In genomic region chr3:27728195-27729087, GRCh38 we compare ENCODE assay signal across 8 cellular contexts. TPM values are rescaled to one million over a fixed set of nuclear protein-coding genes. Genes with fewer than 3 reads are reported as not detected.
DNase-seq lines count a peak whose midpoint lies in the region; ATAC-seq, FAIRE-seq and TF ChIP-seq lines count a peak whose summit lies in the region.

No MANE protein-coding gene starts in this region.

- H3K9me3 ChIP-seq in HepG2 (ENCODE audit: low read length), result no peaks in the 10 kb centered on the region

- no peak for TF ChIP-seq POLR2A in HepG2 (IDR thresholded peaks at IDR 0.05; ENCODE audit: insufficient read depth in 1 of 2, low read depth in 2 of 2, low read length in 2 of 2)

- no peaks in the 10 kb centered on the region for H3K79me2 ChIP-seq in HepG2 (ENCODE audit: insufficient read depth, low read length)

- DNase-seq in EL (peak; percentile 31), H7 (peak; percentile 76), HepG2 (ENCODE audit: low spot score) (peak; percentile 29), urothelium cell line (ENCODE audit: low spot score) (no peak), anterior cingulate cortex (lab: John Stamatoyannopoulos, UW) (no peak)

- TF ChIP-seq EP300 in HepG2 (IDR thresholded peaks at IDR 0.05; ENCODE audit: low read depth in 2 of 2, low read length in 2 of 2) (no peak), HepG2 (CRISPR knock-in tag; IDR thresholded peaks at IDR 0.05; ENCODE audit: borderline replicate concordance) (no peak)

- H4K20me1 ChIP-seq in HepG2 (ENCODE audit: insufficient read depth, low read length), result no peaks in the 10 kb centered on the region

- in situ Hi-C loops in HepG2 (cut with HindIII; ENCODE audit: extremely low pct_ligation_motif_present, low pct_unique_long_range_greater_than_20kb), result no loop called here

- FAIRE-seq in HepG2 (lab: Jason Lieb, UNC) (no peak), urothelium cell line (lab: Jason Lieb, UNC) (no peak)

- H3K36me3 Mint-ChIP-seq in activated T-helper 17 cell treated with anti-CD3 and anti-CD28 coated beads, Interleukin-2, amount 50 U/mL, for 72 hours (ENCODE audit: low read depth), result peaks cover 16% of the 10 kb centered on the region

- whole genome bisulfite sequencing in HepG2 (ENCODE audit: low lambda C conversion rate), result 5% methylated on average over 23 of the region's 35 CpGs

- peaks cover 43% of the 10 kb centered on the region for H3K4me1 ChIP-seq in HepG2 (ENCODE audit: insufficient read depth, low read length)

- no TSS peak for BruUV-seq in HepG2 (replicated peaks; lab: Mats Ljungman, UMichigan)

- peak overlapping the region; percentile 68 for H3K4me2 ChIP-seq in HepG2 (ENCODE audit: low read depth, low read length)

- no peak overlapping the region for H3K9ac ChIP-seq in HepG2 (ENCODE audit: insufficient read depth, low read depth, low read length)

- H3K27ac ChIP-seq in HepG2 (ENCODE audit: extremely low read length, insufficient read depth, low read length), result no peak overlapping the region

- CTCF ChIA-PET in HepG2 (lab: Yijun Ruan, JAX; ENCODE audit: low intra/inter-chr PET ratio, low total read pairs), result no interaction called here

- no peak overlapping the region for H2AFZ ChIP-seq in HepG2 (ENCODE audit: low read length)

- H3K4me3 ChIP-seq in H7 (ENCODE audit: insufficient read depth, low read depth, low read length) (peak overlapping the region; percentile 16), HepG2 (replicated peaks in 1 of 3; ENCODE audit: insufficient read depth in 1 of 3, low read depth in 2 of 3, low read length in 3 of 3) (peak overlapping the region in 2 of 3 experiments; percentile 14 to 49; a peak in 3 of 6 replicates)

- peaks cover 82% of the 10 kb centered on the region for H3K27me3 Mint-ChIP-seq in activated T-helper 17 cell treated with anti-CD3 and anti-CD28 coated beads, Interleukin-2, amount 50 U/mL, for 72 hours

- ATAC-seq in activated T-helper 17 cell treated with anti-CD3 and anti-CD28 coated beads, Interleukin-2, amount 50 U/mL, for 72 hours (replicated peaks), result peak; percentile 49
- peak; percentile 96 for ATAC-seq in HepG2
- ATAC-seq in HG03565 (IDR thresholded peaks at IDR 0.05; ENCODE audit: unreplicated experiment), result no peak
- no peak for ATAC-seq in HG03159 (IDR thresholded peaks at IDR 0.05; ENCODE audit: unreplicated experiment)

- no peak; the same call in 1 of the 2 replicates for TF ChIP-seq CTCF in HepG2 (CRISPR knock-in tag; IDR thresholded peaks at IDR 0.05)

- H3K4me1 Mint-ChIP-seq in activated T-helper 17 cell treated with anti-CD3 and anti-CD28 coated beads, Interleukin-2, amount 50 U/mL, for 72 hours, result peaks cover 31% of the 10 kb centered on the region

- POLR2A ChIA-PET in HepG2 (lab: Yijun Ruan, JAX), result no interaction called here

- no peaks in the 10 kb centered on the region for H3K36me3 ChIP-seq in H7 (replicated peaks; ENCODE audit: control insufficient read depth, insufficient read depth, low read length)
- no peaks in the 10 kb centered on the region for H3K36me3 ChIP-seq in HepG2 (replicated peaks in 1 of 2; ENCODE audit: control insufficient read depth in 1 of 2, insufficient read depth in 2 of 2, low read length in 2 of 2)

- intact Hi-C loops in HepG2 (cut with micrococcal nuclease; ENCODE audit: unreplicated experiment), result no loop called here

- H3K27me3 ChIP-seq in H7 (ENCODE audit: control insufficient read depth, insufficient read depth, low read length) (peaks cover 96% of the 10 kb centered on the region), HepG2 (ENCODE audit: control insufficient read depth in 1 of 2, insufficient read depth in 2 of 2, low read length in 2 of 2) (peaks cover 15 to 71% of the 10 kb centered on the region in 2 experiments)

- H3K4me3 Mint-ChIP-seq in activated T-helper 17 cell treated with anti-CD3 and anti-CD28 coated beads, Interleukin-2, amount 50 U/mL, for 72 hours, result peak overlapping the region; percentile 60

- H3K27ac Mint-ChIP-seq in activated T-helper 17 cell treated with anti-CD3 and anti-CD28 coated beads, Interleukin-2, amount 50 U/mL, for 72 hours, result no peak overlapping the region

- no peaks in the 10 kb centered on the region for H3K9me3 Mint-ChIP-seq in activated T-helper 17 cell treated with anti-CD3 and anti-CD28 coated beads, Interleukin-2, amount 50 U/mL, for 72 hours

- no peak for TF ChIP-seq RAD21 in HepG2 (CRISPR knock-in tag; IDR thresholded peaks at IDR 0.05)

TF ChIP-seq in HepG2, 621 proteins besides CTCF, POLR2A, EP300 and RAD21 (continues in another document):
- TF ChIP-seq ZMYM4 (CRISPR knock-in tag; IDR thresholded peaks at IDR 0.05) (peak; percentile 15; the same call in 1 of the 2 replicates), SOX13 (IDR thresholded peaks at IDR 0.05) (no peak), SOX13 (CRISPR knock-in tag; conservative IDR thresholded peaks at IDR 0.05 in 1 of 2, IDR thresholded peaks at IDR 0.05 in 1 of 2) (no peak), ATM (IDR thresholded peaks at IDR 0.05; ENCODE audit: borderline replicate concordance) (no peak), ZNF569 (CRISPR knock-in tag; IDR thresholded peaks at IDR 0.05; ENCODE audit: borderline replicate concordance) (no peak), ZNF777 (CRISPR knock-in tag; IDR thresholded peaks at IDR 0.05) (peak; percentile 42; the same call in 1 of the 2 replicates), ZSCAN22 (CRISPR knock-in tag; IDR thresholded peaks at IDR 0.05) (peak; percentile 95), SETDB1 (CRISPR knock-in tag; IDR thresholded peaks at IDR 0.05; ENCODE audit: borderline replicate concordance) (no peak), SRSF9 (IDR thresholded peaks at IDR 0.05; ENCODE audit: borderline replicate concordance, insufficient read depth, low read depth, low read length, poor library complexity, severe bottlenecking) (no peak), ZNF639 (CRISPR knock-in tag; conservative IDR thresholded peaks at IDR 0.05) (no peak), REPIN1 (CRISPR knock-in tag; IDR thresholded peaks at IDR 0.05; ENCODE audit: borderline replicate concordance, low read depth) (no peak)
- TF ChIP-seq, protein P1, sequence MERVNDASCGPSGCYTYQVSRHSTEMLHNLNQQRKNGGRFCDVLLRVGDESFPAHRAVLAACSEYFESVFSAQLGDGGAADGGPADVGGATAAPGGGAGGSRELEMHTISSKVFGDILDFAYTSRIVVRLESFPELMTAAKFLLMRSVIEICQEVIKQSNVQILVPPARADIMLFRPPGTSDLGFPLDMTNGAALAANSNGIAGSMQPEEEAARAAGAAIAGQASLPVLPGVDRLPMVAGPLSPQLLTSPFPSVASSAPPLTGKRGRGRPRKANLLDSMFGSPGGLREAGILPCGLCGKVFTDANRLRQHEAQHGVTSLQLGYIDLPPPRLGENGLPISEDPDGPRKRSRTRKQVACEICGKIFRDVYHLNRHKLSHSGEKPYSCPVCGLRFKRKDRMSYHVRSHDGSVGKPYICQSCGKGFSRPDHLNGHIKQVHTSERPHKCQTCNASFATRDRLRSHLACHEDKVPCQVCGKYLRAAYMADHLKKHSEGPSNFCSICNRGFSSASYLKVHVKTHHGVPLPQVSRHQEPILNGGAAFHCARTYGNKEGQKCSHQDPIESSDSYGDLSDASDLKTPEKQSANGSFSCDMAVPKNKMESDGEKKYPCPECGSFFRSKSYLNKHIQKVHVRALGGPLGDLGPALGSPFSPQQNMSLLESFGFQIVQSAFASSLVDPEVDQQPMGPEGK (CRISPR knock-in tag; IDR thresholded peaks at IDR 0.05), result 0 out of 2 replicates have a peak, but pooled peaks have one; percentile 25

RNA-seq across cellular contexts. Expression of gene EOMES, which starts 6.3 kb away (rescaled TPM):
- 24.0 and 54.9 TPM in 2 replicates for total RNA-seq in H7 (2014; rRNA removed; shearing (Covaris generic))
- total RNA-seq in activated T-helper 17 cell treated with anti-CD3 and anti-CD28 coated beads, Interleukin-2, amount 50 U/mL, for 72 hours, result under 1 TPM; 0.11 to 0.32 TPM
- 0.11 and 0.28 TPM in 2 replicates for total RNA-seq in HepG2 (2016; rRNA removed; fragmentation: Illumina TruSeq; extraction: Trizol)
- total RNA-seq in HepG2 (2016; cell fraction: cytosol; rRNA removed; fragmentation: Illumina TruSeq; extraction: Trizol; ENCODE audit: low read depth), result 0.09 TPM in 1 of 2 replicates, not detected in the other
- 0.15 and 0.24 TPM in 2 replicates for total RNA-seq in HepG2 (2016; cell fraction: insoluble cytoplasmic fraction; rRNA removed; fragmentation: Illumina TruSeq; extraction: Trizol)
- total RNA-seq in HepG2 (2016; cell fraction: membrane; rRNA removed; fragmentation: Illumina TruSeq; extraction: Trizol), result 0.06 and 0.10 TPM in 2 replicates
- not detected in 2 replicates for total RNA-seq in HepG2 (2016; cell fraction: nucleus; rRNA removed; fragmentation: Illumina TruSeq; extraction: Trizol)
- 0.10 and 0.12 TPM in 2 replicates for polyA plus RNA-seq in HepG2 (2011; rRNA removed)
- polyA plus RNA-seq in HepG2 (2011; cell fraction: cytosol; rRNA removed), result 0.05 and 0.12 TPM in 2 replicates
- polyA plus RNA-seq in HepG2 (2011; cell fraction: nucleus; rRNA removed), result 0.05 and 0.09 TPM in 2 replicates
- polyA plus RNA-seq in HepG2 (2012), result 0.04 TPM in 1 of 2 replicates, not detected in the other
- 0.06 TPM in 1 of 2 replicates, not detected in the other for polyA plus RNA-seq in HepG2 (2016; cell fraction: cytosol; fragmentation: Illumina TruSeq; extraction: Trizol; ENCODE audit: low read depth)
- 0.27 and 0.40 TPM in 2 replicates for polyA plus RNA-seq in HepG2 (2016; cell fraction: insoluble cytoplasmic fraction; fragmentation: Illumina TruSeq; extraction: Trizol; ENCODE audit: low read depth)
- not detected in 2 replicates for polyA plus RNA-seq in HepG2 (2016; cell fraction: membrane; fragmentation: Illumina TruSeq; extraction: Trizol; ENCODE audit: low read depth)
- polyA plus RNA-seq in HepG2 (2016; cell fraction: nucleus; fragmentation: Illumina TruSeq; extraction: Trizol; ENCODE audit: insufficient read depth, low read depth), result 0.36 TPM in 1 of 2 replicates, not detected in the other
- 0.10 and 0.63 TPM in 2 replicates for polyA minus RNA-seq in HepG2 (2011; rRNA and poly(A)+ RNA removed; ENCODE audit: low replicate concordance)
- 0.18 TPM in 1 of 2 replicates, not detected in the other for polyA minus RNA-seq in HepG2 (2011; cell fraction: cytosol; rRNA and poly(A)+ RNA removed)
- polyA minus RNA-seq in HepG2 (2011; cell fraction: nucleus; rRNA and poly(A)+ RNA removed), result 0.25 and 0.26 TPM in 2 replicates

Comparison
In these comparisons a context has a peak if more than half of its experiments do, and no peak if none do; other contexts are left out.
1. DNase-seq: peak in EL (single experiment), H7 (single experiment) and HepG2 (single experiment); none in urothelium cell line (single experiment) and anterior cingulate cortex (0 of 58).
2. ATAC-seq: peak in activated T-helper 17 cell treated with anti-CD3 and anti-CD28 coated beads, Interleukin-2, amount 50 U/mL, for 72 hours (single experiment) and HepG2 (single experiment); none in HG03565 (single experiment) and HG03159 (single experiment).
3. RNA of gene EOMES, which starts 6.3 kb away (total RNA-seq): 24.0 to 54.9 TPM in H7; 0.11 to 0.32 TPM in activated T-helper 17 cell treated with anti-CD3 and anti-CD28 coated beads, Interleukin-2, amount 50 U/mL, for 72 hours and 0.06 to 0.28 TPM in HepG2; every median in the first group is over 10 times any median in the second.